Comparison of ENCODE assay signal across 29 cellular contexts in the genomic region with DNA sequence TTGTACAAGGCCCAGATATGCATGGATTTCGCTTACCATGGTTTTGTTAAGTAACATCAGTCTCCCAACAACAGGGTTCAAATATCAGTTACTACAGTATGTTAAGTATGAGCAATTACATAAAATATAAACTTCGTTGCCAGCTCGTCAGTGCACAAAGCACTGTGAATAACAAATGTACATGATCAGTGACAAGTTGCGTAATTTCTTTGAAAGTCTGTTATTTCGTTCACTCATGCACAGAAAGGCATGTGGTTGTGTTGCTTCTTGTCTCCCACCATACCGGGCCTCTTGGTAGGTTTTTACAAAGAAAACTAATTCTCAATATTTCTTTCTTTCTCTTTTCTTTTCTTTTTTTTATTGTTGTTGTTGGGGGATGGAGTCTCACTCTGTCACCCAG. TPM values are rescaled to one million over a fixed set of nuclear protein-coding genes. Genes with fewer than 3 reads are reported as not detected.
"Had no signal": no experiment of that assay in that cellular context is flagged by ENCODE, and none has a peak within 500 bp of the region (broad histone marks: within the 10 kb centered on the region; RNA-seq: fewer than 3 reads in every experiment).

No MANE protein-coding gene starts in this region.

- H3K27ac ChIP-seq: ascending aorta, body of pancreas, KMS-11, PC-9 had no signal

- ATAC-seq: activated CD8-positive, alpha-beta T cell treated with anti-CD3 and anti-CD28 coated beads for 36 hours; activated T-cell treated with anti-CD3 and anti-CD28 coated beads, Interleukin-2, amount 50 U/mL, for 72 hours; body of pancreas; WTC11 had no signal

- H3K36me3 ChIP-seq: ascending aorta had no signal

- H3K36me3 Mint-ChIP-seq: activated naive CD4-positive, alpha-beta T cell treated with anti-CD3 and anti-CD28 coated beads, Interleukin-2, amount 10 ng/mL, durations not matched to agents 7 days and 5 days had no signal

- H2AFZ ChIP-seq: PC-9 had no signal

- DNase-seq: activated CD4-positive, alpha-beta T cell treated with anti-CD3 and anti-CD28 coated beads for 1 hour; activated CD4-positive, alpha-beta T cell treated with anti-CD3 and anti-CD28 coated beads, Interleukin-2, amount 10 ng/mL, durations not matched to agents 24 days and 14 days; activated CD8-positive, alpha-beta memory T cell treated with anti-CD3 and anti-CD28 coated beads, Interleukin-2, amount 50 U/mL, for 4 hours; activated CD8-positive, alpha-beta T cell treated with anti-CD3 and anti-CD28 coated beads for 36 hours; activated gamma-delta T cell treated with Interleukin-2 at 50 U/mL for 16 hours; activated naive CD4-positive, alpha-beta T cell treated with anti-CD3 and anti-CD28 coated beads, Interleukin-2, amount 10 ng/mL, durations not matched to agents 7 days and 5 days; activated naive CD8-positive, alpha-beta T cell treated with anti-CD3 and anti-CD28 coated beads for 36 hours; activated T-cell treated with anti-CD3 and anti-CD28 coated beads, Interleukin-2, amount 50 U/mL, for 72 hours; amniotic stem cell; body of pancreas; central memory CD4-positive, alpha-beta T cell; NCI-H1092 treated with DMSO at 0.1 percent for 48 hours; NCI-H1436; NCI-H1694 treated with DMSO at 0.1 percent for 48 hours; NCI-H2029 treated with DMSO at 0.1 percent for 48 hours; NCI-H345; NCI-H510A; NCI-H526 treated with DMSO at 0.1 percent for 48 hours; PC-9; SHP77 treated with DMSO at 0.1 percent for 48 hours had no signal

- H3K9me3 Mint-ChIP-seq: activated CD4-positive, alpha-beta T cell treated with anti-CD3 and anti-CD28 coated beads, Interleukin-2, amount 10 ng/mL, durations not matched to agents 24 days and 14 days; activated CD8-positive, alpha-beta T cell treated with anti-CD3 and anti-CD28 coated beads for 36 hours; activated naive CD4-positive, alpha-beta T cell treated with anti-CD3 and anti-CD28 coated beads, Interleukin-2, amount 10 ng/mL, durations not matched to agents 7 days and 5 days; activated T-cell treated with anti-CD3 and anti-CD28 coated beads, Interleukin-2, amount 50 U/mL, for 72 hours; T-helper 1 cell treated with Interleukin-12 subunit alpha and Interleukin-12 subunit beta and Interleukin-4 antibody, amounts not matched to agents 30 μg/mL and 1 μg/mL, for 36 hours had no signal

- H3K4me3 Mint-ChIP-seq: activated CD4-positive, alpha-beta T cell treated with anti-CD3 and anti-CD28 coated beads, Interleukin-2, amount 10 ng/mL, durations not matched to agents 24 days and 14 days; activated CD8-positive, alpha-beta T cell treated with anti-CD3 and anti-CD28 coated beads for 36 hours; activated naive CD4-positive, alpha-beta T cell treated with anti-CD3 and anti-CD28 coated beads, Interleukin-2, amount 10 ng/mL, durations not matched to agents 7 days and 5 days; activated naive CD8-positive, alpha-beta T cell treated with anti-CD3 and anti-CD28 coated beads for 36 hours; activated T-cell treated with anti-CD3 and anti-CD28 coated beads, Interleukin-2, amount 50 U/mL, for 72 hours; T-helper 1 cell treated with Interleukin-12 subunit alpha and Interleukin-12 subunit beta and Interleukin-4 antibody, amounts not matched to agents 30 μg/mL and 1 μg/mL, for 36 hours; WTC11 had no signal

- H3K27ac Mint-ChIP-seq: activated CD4-positive, alpha-beta T cell treated with anti-CD3 and anti-CD28 coated beads, Interleukin-2, amount 10 ng/mL, durations not matched to agents 24 days and 14 days; activated CD8-positive, alpha-beta T cell treated with anti-CD3 and anti-CD28 coated beads for 36 hours; activated naive CD8-positive, alpha-beta T cell treated with anti-CD3 and anti-CD28 coated beads for 36 hours; activated T-cell treated with anti-CD3 and anti-CD28 coated beads, Interleukin-2, amount 50 U/mL, for 72 hours; activated T-helper 2 cell treated with anti-CD3 and anti-CD28 coated beads, Interferon-gamma antibody, Interleukin-2, Interleukin-4, amounts not matched to agents 10 μg/mL and 5 μg/mL and 100 μg/mL, durations not matched to agents 14 hours and 24 hours and 36 hours; T-helper 1 cell treated with Interleukin-12 subunit alpha and Interleukin-12 subunit beta and Interleukin-4 antibody, amounts not matched to agents 30 μg/mL and 1 μg/mL, for 36 hours; WTC11 had no signal

- H3K4me2 ChIP-seq: KMS-11, PC-9 had no signal

- H3K9me3 ChIP-seq: ascending aorta, body of pancreas had no signal

- H3K9ac ChIP-seq: KMS-11 had no signal

- H3K4me3 ChIP-seq: ascending aorta, body of pancreas, PC-9 had no signal

- H3K27me3 ChIP-seq: ascending aorta, body of pancreas had no signal

- H3K27me3 Mint-ChIP-seq: activated CD4-positive, alpha-beta T cell treated with anti-CD3 and anti-CD28 coated beads, Interleukin-2, amount 10 ng/mL, durations not matched to agents 24 days and 14 days; activated CD8-positive, alpha-beta T cell treated with anti-CD3 and anti-CD28 coated beads for 36 hours; activated naive CD4-positive, alpha-beta T cell treated with anti-CD3 and anti-CD28 coated beads, Interleukin-2, amount 10 ng/mL, durations not matched to agents 7 days and 5 days; activated naive CD8-positive, alpha-beta T cell treated with anti-CD3 and anti-CD28 coated beads for 36 hours had no signal

RNA-seq across cellular contexts. Expression of a gene that starts 53.0 kb away (rescaled TPM):
- total RNA-seq: activated CD4-positive, alpha-beta T cell treated with anti-CD3 and anti-CD28 coated beads, Interleukin-2, amount 10 ng/mL, durations not matched to agents 24 days and 14 days; activated CD8-positive, alpha-beta T cell treated with anti-CD3 and anti-CD28 coated beads for 36 hours; activated naive CD8-positive, alpha-beta T cell treated with anti-CD3 and anti-CD28 coated beads for 36 hours; activated T-cell treated with anti-CD3 and anti-CD28 coated beads, Interleukin-2, amount 50 U/mL, for 72 hours; activated T-helper 2 cell treated with anti-CD3 and anti-CD28 coated beads, Interferon-gamma antibody, Interleukin-2, Interleukin-4, amounts not matched to agents 10 μg/mL and 5 μg/mL and 100 μg/mL, durations not matched to agents 14 hours and 24 hours and 36 hours; ascending aorta; body of pancreas; bronchial epithelial cell; chondrocyte; MCF 10A; PC-9; SK-MEL-5; WTC11 had no signal
